ENCODE assay signal across 8 cellular contexts in the genomic region with DNA sequence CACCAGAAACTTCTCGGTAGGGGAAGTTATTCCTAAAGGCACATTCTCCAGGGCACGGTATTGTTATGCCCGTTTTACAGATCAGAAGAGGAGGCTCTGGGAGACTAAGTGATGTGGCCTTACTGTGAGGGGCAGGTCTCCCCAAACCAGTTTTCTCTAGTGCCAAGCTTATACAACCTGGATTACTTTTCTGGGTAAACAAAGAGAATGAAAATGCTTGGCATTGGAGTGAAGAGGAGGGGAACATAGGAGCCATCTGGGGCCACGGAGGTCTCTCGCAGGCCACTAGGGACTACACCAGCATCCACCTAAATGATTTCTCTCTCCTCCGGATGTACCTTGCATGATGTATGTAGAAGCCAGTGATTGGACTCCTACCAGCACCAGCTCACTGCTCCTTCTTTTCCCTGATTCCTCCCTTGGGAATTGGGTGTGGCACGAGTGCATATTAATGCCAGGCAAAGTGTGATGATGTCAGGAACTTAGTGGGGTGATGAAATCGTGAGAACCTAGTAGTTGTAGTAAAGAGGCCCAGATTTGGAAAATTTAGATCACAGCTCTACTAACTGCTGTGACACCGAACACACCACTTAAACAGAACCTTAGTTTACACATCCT. TPM values are rescaled to one million over a fixed set of nuclear protein-coding genes. Genes with fewer than 3 reads are reported as not detected.
DNase-seq lines count a peak whose midpoint lies in the region; ATAC-seq and TF ChIP-seq lines count a peak whose summit lies in the region.

No MANE protein-coding gene starts in this region.

- DNase-seq in DMS 273 treated with DMSO at 0.1 percent for 48 hours (lab: John Stamatoyannopoulos, UW) = peak; percentile 16
- DNase-seq in Jurkat, Clone E6-1 (ENCODE audit: low read depth, low spot score) = no peak
- DNase-seq in amniotic epithelial cell (ENCODE audit: low read depth) = peak; percentile 51
- peak; percentile 45 for DNase-seq in kidney glomerular epithelial cell (lab: John Stamatoyannopoulos, UW)
- no peak for DNase-seq in upper lobe of right lung
- no peak for DNase-seq in NOMO-1 treated with DMSO at 0.1 percent for 48 hours (lab: John Stamatoyannopoulos, UW; ENCODE audit: unreplicated experiment)

- H3K4me1 ChIP-seq in upper lobe of right lung = no peaks in the 10 kb centered on the region

- H3K27ac ChIP-seq in upper lobe of right lung = peak overlapping the region; percentile 74

- H3K9me3 ChIP-seq in upper lobe of right lung = no peaks in the 10 kb centered on the region

- H3K36me3 ChIP-seq in upper lobe of right lung = no peaks in the 10 kb centered on the region

- H3K27me3 ChIP-seq in upper lobe of right lung = peaks cover 5% of the 10 kb centered on the region

- ATAC-seq in upper lobe of right lung = peak; percentile 42
- ATAC-seq in HG03045 (IDR thresholded peaks at IDR 0.05; ENCODE audit: unreplicated experiment) = no peak
- no peak for ATAC-seq in HG03135 (IDR thresholded peaks at IDR 0.05; ENCODE audit: unreplicated experiment)

- intact Hi-C loops in upper lobe of right lung (cut with DNase I) = no loop called here

- TF ChIP-seq CTCF in upper lobe of right lung (IDR thresholded peaks at IDR 0.05) = no peak

- peak overlapping the region; percentile 53 for H3K4me3 ChIP-seq in Jurkat, Clone E6-1 (ENCODE audit: low read length)
- H3K4me3 ChIP-seq in upper lobe of right lung = peak overlapping the region; percentile 53

RNA-seq across cellular contexts. Expression of gene TOM1L1, which starts 0.7 kb away (rescaled TPM):
- 14.2 TPM for polyA plus RNA-seq in Jurkat, Clone E6-1 (2012; ENCODE audit: insufficient read depth, insufficient read length)
- 33.6 TPM for total RNA-seq in upper lobe of right lung

Comparison
In these comparisons a context has a peak if more than half of its experiments do, and no peak if none do; other contexts are left out.
1. DNase-seq: peak in DMS 273 treated with DMSO at 0.1 percent for 48 hours (single experiment), amniotic epithelial cell (single experiment) and kidney glomerular epithelial cell (single experiment); none in Jurkat, Clone E6-1 (single experiment), upper lobe of right lung (single experiment) and NOMO-1 treated with DMSO at 0.1 percent for 48 hours (single experiment).